Comparison of ENCODE assay signal across 1 cellular context in the genomic region with DNA sequence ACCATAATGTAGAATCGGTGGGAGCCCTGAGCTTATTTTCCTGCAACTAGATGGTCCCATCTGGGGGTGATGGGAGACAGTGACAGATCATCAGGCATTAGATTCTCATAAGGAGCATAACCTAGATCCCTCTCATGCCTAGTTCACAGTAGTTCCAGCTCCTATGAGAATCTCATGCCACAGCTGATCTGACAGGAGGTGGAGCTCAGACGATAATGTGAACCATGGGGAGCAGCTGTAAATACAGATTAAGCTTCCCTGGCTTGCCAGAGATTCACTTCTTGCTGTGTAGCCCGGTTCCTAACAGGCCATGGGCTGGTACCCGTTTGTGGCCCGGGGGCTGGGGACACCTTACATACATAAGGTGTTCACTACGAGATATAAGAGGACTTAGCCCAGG.
A peak's percentile ranks its signal among the peaks of the same experiment; 100 is the strongest.
TF ChIP-seq lines count a peak whose summit lies in the region.

No MANE protein-coding gene starts in this region.

TF ChIP-seq in K562, 482 proteins besides CTCF, POLR2A, EP300 and RAD21 (continued from another document):
- TF ChIP-seq, protein P1, sequence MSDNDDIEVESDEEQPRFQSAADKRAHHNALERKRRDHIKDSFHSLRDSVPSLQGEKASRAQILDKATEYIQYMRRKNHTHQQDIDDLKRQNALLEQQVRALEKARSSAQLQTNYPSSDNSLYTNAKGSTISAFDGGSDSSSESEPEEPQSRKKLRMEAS (CRISPR knock-in tag; IDR thresholded peaks at IDR 0.05): peak; percentile 39; the same call in 1 of the 2 replicates
- TF ChIP-seq TCF3 (CRISPR knock-in tag; IDR thresholded peaks at IDR 0.05): peak; percentile 64
- no peak for TF ChIP-seq COPS2 (conservative IDR thresholded peaks at IDR 0.05)
- peak; percentile 63; the same call in 1 of the 2 replicates for TF ChIP-seq NCOR1 (IDR thresholded peaks at IDR 0.05)
- TF ChIP-seq ZNF583 (CRISPR knock-in tag; IDR thresholded peaks at IDR 0.05): no peak
- TF ChIP-seq, protein P2, sequence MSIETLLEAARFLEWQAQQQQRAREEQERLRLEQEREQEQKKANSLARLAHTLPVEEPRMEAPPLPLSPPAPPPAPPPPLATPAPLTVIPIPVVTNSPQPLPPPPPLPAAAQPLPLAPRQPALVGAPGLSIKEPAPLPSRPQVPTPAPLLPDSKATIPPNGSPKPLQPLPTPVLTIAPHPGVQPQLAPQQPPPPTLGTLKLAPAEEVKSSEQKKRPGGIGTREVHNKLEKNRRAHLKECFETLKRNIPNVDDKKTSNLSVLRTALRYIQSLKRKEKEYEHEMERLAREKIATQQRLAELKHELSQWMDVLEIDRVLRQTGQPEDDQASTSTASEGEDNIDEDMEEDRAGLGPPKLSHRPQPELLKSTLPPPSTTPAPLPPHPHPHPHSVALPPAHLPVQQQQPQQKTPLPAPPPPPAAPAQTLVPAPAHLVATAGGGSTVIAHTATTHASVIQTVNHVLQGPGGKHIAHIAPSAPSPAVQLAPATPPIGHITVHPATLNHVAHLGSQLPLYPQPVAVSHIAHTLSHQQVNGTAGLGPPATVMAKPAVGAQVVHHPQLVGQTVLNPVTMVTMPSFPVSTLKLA (conservative IDR thresholded peaks at IDR 0.05): peak in 1 of 2 experiments; percentile 44; a peak in 1 of 4 replicates
- peak; percentile 75; the same call in 1 of the 2 replicates for TF ChIP-seq TRIM28 (IDR thresholded peaks at IDR 0.05)
- TF ChIP-seq, protein P3, sequence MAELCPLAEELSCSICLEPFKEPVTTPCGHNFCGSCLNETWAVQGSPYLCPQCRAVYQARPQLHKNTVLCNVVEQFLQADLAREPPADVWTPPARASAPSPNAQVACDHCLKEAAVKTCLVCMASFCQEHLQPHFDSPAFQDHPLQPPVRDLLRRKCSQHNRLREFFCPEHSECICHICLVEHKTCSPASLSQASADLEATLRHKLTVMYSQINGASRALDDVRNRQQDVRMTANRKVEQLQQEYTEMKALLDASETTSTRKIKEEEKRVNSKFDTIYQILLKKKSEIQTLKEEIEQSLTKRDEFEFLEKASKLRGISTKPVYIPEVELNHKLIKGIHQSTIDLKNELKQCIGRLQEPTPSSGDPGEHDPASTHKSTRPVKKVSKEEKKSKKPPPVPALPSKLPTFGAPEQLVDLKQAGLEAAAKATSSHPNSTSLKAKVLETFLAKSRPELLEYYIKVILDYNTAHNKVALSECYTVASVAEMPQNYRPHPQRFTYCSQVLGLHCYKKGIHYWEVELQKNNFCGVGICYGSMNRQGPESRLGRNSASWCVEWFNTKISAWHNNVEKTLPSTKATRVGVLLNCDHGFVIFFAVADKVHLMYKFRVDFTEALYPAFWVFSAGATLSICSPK (IDR thresholded peaks at IDR 0.05; ENCODE audit: borderline replicate concordance): no peak
- TF ChIP-seq SIN3A (IDR thresholded peaks at IDR 0.05; ENCODE audit: borderline replicate concordance in 2 of 2, control insufficient read depth in 1 of 2, low read depth in 2 of 2, low read length in 2 of 2): peak in 1 of 2 experiments; percentile 71; a peak in 1 of 4 replicates
- TF ChIP-seq DACH1 (IDR thresholded peaks at IDR 0.05; ENCODE audit: partially characterized antibody): peak; percentile 90
- TF ChIP-seq XRCC3 (IDR thresholded peaks at IDR 0.05): peak; percentile 24; the same call in 1 of the 2 replicates
- TF ChIP-seq TRIM24 (IDR thresholded peaks at IDR 0.05): peak in 1 of 2 experiments; percentile 56; a peak in 1 of 4 replicates
- no peak for TF ChIP-seq HNRNPLL (IDR thresholded peaks at IDR 0.05; ENCODE audit: low read depth, low read length, poor library complexity, severe bottlenecking)
- TF ChIP-seq, protein P4, sequence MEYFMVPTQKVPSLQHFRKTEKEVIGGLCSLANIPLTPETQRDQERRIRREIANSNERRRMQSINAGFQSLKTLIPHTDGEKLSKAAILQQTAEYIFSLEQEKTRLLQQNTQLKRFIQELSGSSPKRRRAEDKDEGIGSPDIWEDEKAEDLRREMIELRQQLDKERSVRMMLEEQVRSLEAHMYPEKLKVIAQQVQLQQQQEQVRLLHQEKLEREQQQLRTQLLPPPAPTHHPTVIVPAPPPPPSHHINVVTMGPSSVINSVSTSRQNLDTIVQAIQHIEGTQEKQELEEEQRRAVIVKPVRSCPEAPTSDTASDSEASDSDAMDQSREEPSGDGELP (CRISPR knock-in tag; IDR thresholded peaks at IDR 0.05; ENCODE audit: borderline replicate concordance): peak; percentile 92
- no peak for TF ChIP-seq JUN (IDR thresholded peaks at IDR 0.05; ENCODE audit: borderline replicate concordance, low read depth, low read length)
- peak; percentile 17; the same call in 1 of the 2 replicates for TF ChIP-seq JUN (CRISPR knock-in tag; IDR thresholded peaks at IDR 0.05; ENCODE audit: borderline replicate concordance)
- peak; percentile 67 for TF ChIP-seq POLR2AphosphoS5 (IDR thresholded peaks at IDR 0.05; ENCODE audit: control insufficient read depth, insufficient read depth, low read depth, low read length)
- TF ChIP-seq CHD2 (IDR thresholded peaks at IDR 0.05; ENCODE audit: low read depth, low read length): 0 out of 2 replicates have a peak, but pooled peaks have one; percentile 13
- peak in 1 of 2 experiments; percentile 32; a peak in 1 of 4 replicates for TF ChIP-seq RCOR1 (IDR thresholded peaks at IDR 0.05; ENCODE audit: borderline replicate concordance in 1 of 2, low read depth in 2 of 2, low read length in 2 of 2)
- TF ChIP-seq, protein P5, sequence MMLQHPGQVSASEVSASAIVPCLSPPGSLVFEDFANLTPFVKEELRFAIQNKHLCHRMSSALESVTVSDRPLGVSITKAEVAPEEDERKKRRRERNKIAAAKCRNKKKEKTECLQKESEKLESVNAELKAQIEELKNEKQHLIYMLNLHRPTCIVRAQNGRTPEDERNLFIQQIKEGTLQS (IDR thresholded peaks at IDR 0.05): no peak
- TF ChIP-seq, protein P5 (CRISPR knock-in tag; conservative IDR thresholded peaks at IDR 0.05): 0 out of 2 replicates have a peak, but pooled peaks have one; percentile 52
- TF ChIP-seq, protein P6, sequence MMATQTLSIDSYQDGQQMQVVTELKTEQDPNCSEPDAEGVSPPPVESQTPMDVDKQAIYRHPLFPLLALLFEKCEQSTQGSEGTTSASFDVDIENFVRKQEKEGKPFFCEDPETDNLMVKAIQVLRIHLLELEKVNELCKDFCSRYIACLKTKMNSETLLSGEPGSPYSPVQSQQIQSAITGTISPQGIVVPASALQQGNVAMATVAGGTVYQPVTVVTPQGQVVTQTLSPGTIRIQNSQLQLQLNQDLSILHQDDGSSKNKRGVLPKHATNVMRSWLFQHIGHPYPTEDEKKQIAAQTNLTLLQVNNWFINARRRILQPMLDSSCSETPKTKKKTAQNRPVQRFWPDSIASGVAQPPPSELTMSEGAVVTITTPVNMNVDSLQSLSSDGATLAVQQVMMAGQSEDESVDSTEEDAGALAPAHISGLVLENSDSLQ (IDR thresholded peaks at IDR 0.05): peak; percentile 68; the same call in 1 of the 2 replicates
- TF ChIP-seq ARNT (IDR thresholded peaks at IDR 0.05): 0 out of 4 replicates have a peak, but pooled peaks of 1 of the 2 experiments have one; percentile 17
- peak; percentile 79 for TF ChIP-seq CBFA2T2 (conservative IDR thresholded peaks at IDR 0.05)
- peak; percentile 68 for TF ChIP-seq TAL1 (IDR thresholded peaks at IDR 0.05)
- TF ChIP-seq MTA2 (IDR thresholded peaks at IDR 0.05; ENCODE audit: low read depth): 0 out of 2 replicates have a peak, but pooled peaks have one; percentile 28
- TF ChIP-seq HDAC1 (IDR thresholded peaks at IDR 0.05): peak in 1 of 2 experiments; percentile 71; a peak in 1 of 4 replicates
- TF ChIP-seq BCL6 (CRISPR knock-in tag; IDR thresholded peaks at IDR 0.05): no peak
- no peak for TF ChIP-seq SRF (CRISPR knock-in tag; IDR thresholded peaks at IDR 0.05)
- TF ChIP-seq SUPT5H (IDR thresholded peaks at IDR 0.05): no peak
- TF ChIP-seq RB1 (IDR thresholded peaks at IDR 0.05; ENCODE audit: low read depth): peak; percentile 24; the same call in 1 of the 2 replicates
- TF ChIP-seq MEIS2 (IDR thresholded peaks at IDR 0.05; ENCODE audit: partially characterized antibody): peak; percentile 38
- 0 out of 2 replicates have a peak, but pooled peaks have one; percentile 32 for TF ChIP-seq NFIC (IDR thresholded peaks at IDR 0.05)
- TF ChIP-seq, protein P7, sequence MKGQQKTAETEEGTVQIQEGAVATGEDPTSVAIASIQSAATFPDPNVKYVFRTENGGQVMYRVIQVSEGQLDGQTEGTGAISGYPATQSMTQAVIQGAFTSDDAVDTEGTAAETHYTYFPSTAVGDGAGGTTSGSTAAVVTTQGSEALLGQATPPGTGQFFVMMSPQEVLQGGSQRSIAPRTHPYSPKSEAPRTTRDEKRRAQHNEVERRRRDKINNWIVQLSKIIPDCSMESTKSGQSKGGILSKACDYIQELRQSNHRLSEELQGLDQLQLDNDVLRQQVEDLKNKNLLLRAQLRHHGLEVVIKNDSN (CRISPR knock-in tag; IDR thresholded peaks at IDR 0.05): peak; percentile 39; the same call in 1 of the 2 replicates
- peak; percentile 42 for TF ChIP-seq TAF9B (IDR thresholded peaks at IDR 0.05; ENCODE audit: partially characterized antibody)
- no peak for TF ChIP-seq NFRKB (IDR thresholded peaks at IDR 0.05; ENCODE audit: low read depth)
- TF ChIP-seq CBFA2T3 (IDR thresholded peaks at IDR 0.05): peak; percentile 88
- peak; percentile 63 for TF ChIP-seq ARID1B (IDR thresholded peaks at IDR 0.05)
- TF ChIP-seq DPF2 (IDR thresholded peaks at IDR 0.05): 0 out of 2 replicates have a peak, but pooled peaks have one; percentile 28
TF ChIP-seq in K562: peak in this region for 31.
